ENCODE assay signal across 15 cellular contexts in the genomic region with DNA sequence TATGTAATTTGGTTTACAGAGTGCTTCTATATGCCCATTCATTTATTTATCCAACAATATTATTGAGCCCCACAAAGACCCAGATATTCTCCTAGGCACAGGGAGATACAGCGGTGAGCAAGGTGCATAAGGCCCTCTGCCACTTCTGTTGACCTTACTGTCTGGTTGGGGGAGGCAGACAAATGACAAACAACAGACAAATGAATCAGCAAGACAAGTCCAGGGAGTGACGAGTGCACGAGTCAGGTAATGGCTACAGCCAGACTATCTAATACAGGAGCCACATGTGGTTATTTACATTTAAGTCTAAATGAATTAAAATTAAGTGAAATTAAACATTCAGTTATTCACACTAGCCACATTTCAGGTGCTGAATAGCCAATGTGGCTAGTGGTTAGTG. TPM values are rescaled to one million over a fixed set of nuclear protein-coding genes. Genes with fewer than 3 reads are reported as not detected.
DNase-seq lines count a peak whose midpoint lies in the region; ATAC-seq and TF ChIP-seq lines count a peak whose summit lies in the region.
"Had no signal": no experiment of that assay in that cellular context is flagged by ENCODE, and none has a peak within 500 bp of the region (broad histone marks: within the 10 kb centered on the region; RNA-seq: fewer than 3 reads in every experiment).

No MANE protein-coding gene starts in this region.

- 46% methylated on average over 3 of the region's 3 CpGs for WGBS in GM23248 (ENCODE audit: low coverage in 1 of 2, low lambda C conversion rate in 2 of 2, missing lambda C conversion rate in 2 of 2), 2 experiments
- 76 to 89% methylated on average over 3 of the region's 3 CpGs for WGBS in upper lobe of left lung, 2 donors

- DNase-seq in DMS53 treated with DMSO at 0.1 percent for 48 hours (lab: John Stamatoyannopoulos, UW; ENCODE audit: unreplicated experiment), result peak; percentile 65
- peak; percentile 59 for DNase-seq in GM23248
- DNase-seq in NCI-H69 (lab: John Stamatoyannopoulos, UW), result peak; percentile 21
- peak; percentile 92 for DNase-seq in kidney tubule cell (ENCODE audit: low spot score)
- no peak for DNase-seq in dermis blood vessel endothelial cell
- DNase-seq in activated CD4-positive, alpha-beta T cell treated with anti-CD3 and anti-CD28 coated beads, Interleukin-2, amount 50 U/mL, for 4 hours, result no peak
- no peak for DNase-seq in activated gamma-delta T cell (lab: John Stamatoyannopoulos, UW)
- DNase-seq in upper lobe of left lung, result no peak
- DNase-seq: activated CD4-positive, alpha-beta T cell treated with anti-CD3 and anti-CD28 coated beads, Interleukin-2, amount 50 U/mL, for 48 hours; amniotic stem cell; CD8-positive, alpha-beta memory T cell; esophagus squamous epithelium; NCI-H1092 treated with DMSO at 0.1 percent for 48 hours had no signal

- H3K27me3 ChIP-seq in GM23248 (replicated peaks; ENCODE audit: insufficient read depth) (no peaks in the 10 kb centered on the region), upper lobe of left lung (no peaks in the 10 kb centered on the region)
- H3K27me3 ChIP-seq: esophagus squamous epithelium, suprapubic skin had no signal

- H3K4me3 ChIP-seq in GM23248, result no peak overlapping the region
- no peak overlapping the region for H3K4me3 ChIP-seq in upper lobe of left lung
- H3K4me3 ChIP-seq: esophagus squamous epithelium, lung, suprapubic skin had no signal

- H3K27ac ChIP-seq in GM23248, result no peak overlapping the region
- no peak overlapping the region for H3K27ac ChIP-seq in upper lobe of left lung
- H3K27ac ChIP-seq: suprapubic skin had no signal

- H3K4me1 ChIP-seq in GM23248 (ENCODE audit: insufficient read depth) (peaks cover 33% of the 10 kb centered on the region), upper lobe of left lung (peaks cover 18 to 23% (median 20%) of the 10 kb centered on the region in 4 donors)

- peaks cover 2% of the 10 kb centered on the region for H3F3A ChIP-seq in GM23248 (ENCODE audit: insufficient read depth)

- H2AFZ ChIP-seq in GM23248, result no peak overlapping the region

- H3K36me3 ChIP-seq in GM23248 (ENCODE audit: low read depth), result no peaks in the 10 kb centered on the region
- H3K36me3 ChIP-seq in upper lobe of left lung, result no peaks in the 10 kb centered on the region
- H3K36me3 ChIP-seq: esophagus squamous epithelium, suprapubic skin had no signal

- H3K4me2 ChIP-seq in GM23248 (ENCODE audit: unreplicated experiment), result no peak overlapping the region

- no peaks in the 10 kb centered on the region for H3K9me2 ChIP-seq in GM23248 (ENCODE audit: insufficient read depth)

- in situ Hi-C loops in GM23248 (cut with MboI), result no loop called here

- H4K20me1 ChIP-seq in GM23248 (ENCODE audit: insufficient read depth), result no peaks in the 10 kb centered on the region

- ATAC-seq in upper lobe of left lung (ENCODE audit: low FRiP score in 2 of 2), result no peak

- no peak for TF ChIP-seq CTCF in upper lobe of left lung (IDR thresholded peaks at IDR 0.05)

- H3K9me3 ChIP-seq in GM23248 (ENCODE audit: low read depth) (no peaks in the 10 kb centered on the region), upper lobe of left lung (no peaks in the 10 kb centered on the region)
- H3K9me3 ChIP-seq: esophagus squamous epithelium, suprapubic skin had no signal

- H3K9ac ChIP-seq in GM23248, result no peak overlapping the region

- no peaks in the 10 kb centered on the region for H3K79me2 ChIP-seq in GM23248 (ENCODE audit: insufficient read depth)

- TF ChIP-seq EP300 in upper lobe of left lung (IDR thresholded peaks at IDR 0.05), result no peak

- no peak for TF ChIP-seq POLR2A in upper lobe of left lung (IDR thresholded peaks at IDR 0.05)

RNA-seq across cellular contexts. Expression of gene BCAR3, which starts 22.0 kb away (rescaled TPM):
- total RNA-seq in GM23248 (2014; rRNA removed; shearing (Covaris generic)), result 79.5 and 83.2 TPM in 2 replicates
- polyA plus RNA-seq in GM23248 (2016; fragmentation: Nextera tagmentation; extraction: Ambion mirVana), result 62.2 and 65.1 TPM in 2 replicates
- total RNA-seq in dermis blood vessel endothelial cell (47.1 and 50.5 TPM in 2 replicates), upper lobe of left lung (10 to 100 TPM; 26.3 to 48.8 (median 31.9) TPM)

Comparison
In these comparisons a context has a peak if more than half of its experiments do, and no peak if none do; other contexts are left out.
1. DNase-seq: peak in DMS53 treated with DMSO at 0.1 percent for 48 hours (single experiment), GM23248 (single experiment), NCI-H69 (single experiment) and kidney tubule cell (single experiment); none in dermis blood vessel endothelial cell (single experiment), activated CD4-positive, alpha-beta T cell treated with anti-CD3 and anti-CD28 coated beads, Interleukin-2, amount 50 U/mL, for 4 hours (0 of 2), activated gamma-delta T cell (single experiment) and upper lobe of left lung (0 of 2).